In genomic region chr19:41225238-41226052, GRCh38 we compare ENCODE assay signal across 1 cellular context.
TF ChIP-seq lines count a peak whose summit lies in the region.

No MANE protein-coding gene starts in this region.

TF ChIP-seq in A549, 52 proteins besides CTCF, POLR2A, EP300 and RAD21:
- no peak for TF ChIP-seq NR3C1 (IDR thresholded peaks at IDR 0.05)
- peak; percentile 51; the same call in 1 of the 2 replicates for TF ChIP-seq NFE2L2 (conservative IDR thresholded peaks at IDR 0.05; ENCODE audit: low read length)
- TF ChIP-seq JUNB (IDR thresholded peaks at IDR 0.05) = peak; percentile 99
- peak; percentile 73; the same call in 1 of the 2 replicates for TF ChIP-seq TFCP2L1 (CRISPR knock-in tag; IDR thresholded peaks at IDR 0.05)
- TF ChIP-seq EHF (CRISPR knock-in tag; IDR thresholded peaks at IDR 0.05) = peak; percentile 92
- peak; percentile 73; the same call in 1 of the 2 replicates for TF ChIP-seq MAZ (IDR thresholded peaks at IDR 0.05; ENCODE audit: borderline replicate concordance, low read depth, low read length)
- peak; percentile 92 for TF ChIP-seq HEYL (CRISPR knock-in tag; IDR thresholded peaks at IDR 0.05)
- peak; percentile 83; the same call in 1 of the 2 replicates for TF ChIP-seq ZSCAN20 (CRISPR knock-in tag; IDR thresholded peaks at IDR 0.05)
- 0 out of 2 replicates have a peak, but pooled peaks have one; percentile 7 for TF ChIP-seq KDM1A (IDR thresholded peaks at IDR 0.05; ENCODE audit: low read depth)
- TF ChIP-seq E2F6 (IDR thresholded peaks at IDR 0.05; ENCODE audit: borderline replicate concordance, low read depth) = no peak
- TF ChIP-seq ATOH8 (CRISPR knock-in tag; IDR thresholded peaks at IDR 0.05; ENCODE audit: low read depth) = peak; percentile 98
- TF ChIP-seq REST (IDR thresholded peaks at IDR 0.05) = no peak
- TF ChIP-seq HOXA7 (CRISPR knock-in tag; IDR thresholded peaks at IDR 0.05) = peak; percentile 94
- 0 out of 2 replicates have a peak, but pooled peaks have one; percentile 15 for TF ChIP-seq ESRRA (IDR thresholded peaks at IDR 0.05; ENCODE audit: borderline replicate concordance, low read length)
- TF ChIP-seq ELK1 (IDR thresholded peaks at IDR 0.05; ENCODE audit: low read depth, low read length) = no peak
- peak; percentile 77 for TF ChIP-seq CHD2 (IDR thresholded peaks at IDR 0.05; ENCODE audit: low read length, partially characterized antibody)
- TF ChIP-seq FOSL2 (IDR thresholded peaks at IDR 0.05) = peak; percentile 99
- TF ChIP-seq FOSL2 (CRISPR knock-in tag; IDR thresholded peaks at IDR 0.05) = peak; percentile 99
- no peak for TF ChIP-seq RCOR1 (IDR thresholded peaks at IDR 0.05; ENCODE audit: low read depth, low read length)
- TF ChIP-seq HOXB5 (CRISPR knock-in tag; IDR thresholded peaks at IDR 0.05) = peak; percentile 96
- TF ChIP-seq CBX2 (IDR thresholded peaks at IDR 0.05; ENCODE audit: borderline replicate concordance, low read depth) = no peak
- TF ChIP-seq CEBPB (IDR thresholded peaks at IDR 0.05) = peak; percentile 63 to 90; a peak in 2 of 4 replicates
- TF ChIP-seq TP53 (CRISPR knock-in tag; IDR thresholded peaks at IDR 0.05) = peak; percentile 91
- TF ChIP-seq SMC3 (IDR thresholded peaks at IDR 0.05) = no peak; the same call in 2 of the 3 replicates
- peak; percentile 56; the same call in 1 of the 2 replicates for TF ChIP-seq POLR2AphosphoS2 (conservative IDR thresholded peaks at IDR 0.05; ENCODE audit: low read length)
- TF ChIP-seq ZFP36 (IDR thresholded peaks at IDR 0.05; ENCODE audit: borderline replicate concordance, partially characterized antibody) = no peak
- TF ChIP-seq PBX3 (IDR thresholded peaks at IDR 0.05) = peak; percentile 78
- TF ChIP-seq MYC (IDR thresholded peaks at IDR 0.05; ENCODE audit: borderline replicate concordance, low read length) = peak; percentile 88
- peak; percentile 76; the same call in 1 of the 2 replicates for TF ChIP-seq FOSB (CRISPR knock-in tag; IDR thresholded peaks at IDR 0.05)
- peak; percentile 86; the same call in 1 of the 2 replicates for TF ChIP-seq FOXS1 (CRISPR knock-in tag; IDR thresholded peaks at IDR 0.05)
- TF ChIP-seq ZNF302 (CRISPR knock-in tag; IDR thresholded peaks at IDR 0.05) = peak; percentile 69; the same call in 1 of the 2 replicates
- peak; percentile 67; the same call in 1 of the 2 replicates for TF ChIP-seq BHLHE40 (IDR thresholded peaks at IDR 0.05; ENCODE audit: low read depth, low read length)
- peak; percentile 78; the same call in 1 of the 2 replicates for TF ChIP-seq RARB (CRISPR knock-in tag; IDR thresholded peaks at IDR 0.05)
- TF ChIP-seq GATA3 (IDR thresholded peaks at IDR 0.05; ENCODE audit: borderline replicate concordance) = peak; percentile 96
- TF ChIP-seq RFX5 (IDR thresholded peaks at IDR 0.05) = no peak; the same call in none of the 2 replicates
- TF ChIP-seq MAFK (IDR thresholded peaks at IDR 0.05; ENCODE audit: partially characterized antibody) = peak; percentile 74
- peak; percentile 96 for TF ChIP-seq MAX (IDR thresholded peaks at IDR 0.05)
- peak; percentile 98 for TF ChIP-seq HOXB13 (CRISPR knock-in tag; IDR thresholded peaks at IDR 0.05; ENCODE audit: low read depth)
